Comparison of ENCODE assay signal across 10 cellular contexts in genomic region chr12:101490286-101490920, GRCh38. TPM values are rescaled to one million over a fixed set of nuclear protein-coding genes. Genes with fewer than 3 reads are reported as not detected.
DNase-seq lines count a peak whose midpoint lies in the region; ATAC-seq, FAIRE-seq and TF ChIP-seq lines count a peak whose summit lies in the region.
"Had no signal": no experiment of that assay in that cellular context is flagged by ENCODE, and none has a peak within 500 bp of the region (broad histone marks: within the 10 kb centered on the region; RNA-seq: fewer than 3 reads in every experiment).

No MANE protein-coding gene starts in this region.

- no peak for ATAC-seq in gastroesophageal sphincter

- DNase-seq in NCI-H524 (lab: John Stamatoyannopoulos, UW) (peak; percentile 3 to 54), NCI-H524 treated with DMSO at 0.1 percent for 48 hours (lab: John Stamatoyannopoulos, UW) (no peak), LoVo (ENCODE audit: low spot score) (peak; percentile 58), SKM-1 treated with dmso at 0.1 percent for 144 hours (lab: John Stamatoyannopoulos, UW; ENCODE audit: unreplicated experiment) (peak; percentile 15), kidney (no peak), GM19239 (ENCODE audit: insufficient read length, low spot score) (no peak), suprapubic skin (ENCODE audit: low spot score in 2 of 2) (no peak)

- TF ChIP-seq POLR2A in gastroesophageal sphincter (IDR thresholded peaks at IDR 0.05) (no peak), suprapubic skin (IDR thresholded peaks at IDR 0.05) (no peak)

- TF ChIP-seq CTCF in kidney (IDR thresholded peaks at IDR 0.05; ENCODE audit: borderline replicate concordance, extremely low read depth, insufficient read depth) (peak; percentile 48), gastroesophageal sphincter (IDR thresholded peaks at IDR 0.05) (peak in 2 of 4 experiments; percentile 26 to 27), suprapubic skin (IDR thresholded peaks at IDR 0.05) (peak in 1 of 2 donors; percentile 38)

- 3 to 18% methylated on average over 3 of the region's 3 CpGs for WGBS in gastroesophageal sphincter (ENCODE audit: low coverage in 1 of 2), 2 donors
- 11% methylated on average over 3 of the region's 3 CpGs for WGBS in suprapubic skin

- no peaks in the 10 kb centered on the region for H3K27me3 ChIP-seq in gastroesophageal sphincter
- H3K27me3 ChIP-seq in suprapubic skin: no peaks in the 10 kb centered on the region

- H3K4me1 ChIP-seq in kidney (ENCODE audit: control insufficient read depth in 1 of 2, insufficient read depth in 1 of 2, low read depth in 1 of 2, low read length in 2 of 2) (no peaks in the 10 kb centered on the region), gastroesophageal sphincter (peaks cover 0 to 4% (median 0%) of the 10 kb centered on the region in 3 donors), suprapubic skin (no peaks in the 10 kb centered on the region)

- no peak overlapping the region for H3K4me3 ChIP-seq in kidney (ENCODE audit: low read length in 2 of 2)
- no peak overlapping the region for H3K4me3 ChIP-seq in gastroesophageal sphincter
- H3K4me3 ChIP-seq in suprapubic skin: no peak overlapping the region

- no peaks in the 10 kb centered on the region for H3K9me3 ChIP-seq in kidney (ENCODE audit: control insufficient read depth in 1 of 2, low read length in 2 of 2)
- H3K9me3 ChIP-seq in gastroesophageal sphincter: no peaks in the 10 kb centered on the region
- no peaks in the 10 kb centered on the region for H3K9me3 ChIP-seq in suprapubic skin

- TF ChIP-seq EP300 in gastroesophageal sphincter (IDR thresholded peaks at IDR 0.05): no peak
- no peak for TF ChIP-seq EP300 in suprapubic skin (IDR thresholded peaks at IDR 0.05)

- no peak overlapping the region for H3K9ac ChIP-seq in kidney (ENCODE audit: low read length in 2 of 2)

- no peaks in the 10 kb centered on the region for H3K36me3 ChIP-seq in kidney (ENCODE audit: control insufficient read depth in 1 of 2, insufficient read depth in 2 of 2, low read length in 2 of 2)
- no peaks in the 10 kb centered on the region for H3K36me3 ChIP-seq in gastroesophageal sphincter
- no peaks in the 10 kb centered on the region for H3K36me3 ChIP-seq in suprapubic skin

- FAIRE-seq in kidney (lab: Jason Lieb, UNC) (no peak), GM19239 (lab: Jason Lieb, UNC) (no peak)

- intact Hi-C loops in kidney (cut with DNase I): no loop called here

- H3K27ac ChIP-seq in kidney (ENCODE audit: low read depth in 2 of 2, low read length in 2 of 2) (no peak overlapping the region), gastroesophageal sphincter (no peak overlapping the region), suprapubic skin (no peak overlapping the region)

RNA-seq across cellular contexts. Expression of gene SPIC, which starts 15.3 kb away (rescaled TPM):
- 0.44 TPM for total RNA-seq in kidney
- not detected for polyA plus RNA-seq in kidney (ENCODE audit: insufficient read depth, low read depth, low replicate concordance)
- total RNA-seq in gastroesophageal sphincter: not detected
- total RNA-seq in suprapubic skin: not detected
- total RNA-seq: T-helper 2 cell treated with Interferon-gamma antibody and Interleukin-4, amounts not matched to agents 100 ng/mL and 5 ng/mL, for 36 hours had no signal
- polyA plus RNA-seq: BJ had no signal

Comparison
In these comparisons a context has a peak if more than half of its experiments do, and no peak if none do; other contexts are left out.
1. DNase-seq: peak in NCI-H524 (2 of 2), LoVo (single experiment) and SKM-1 treated with dmso at 0.1 percent for 144 hours (single experiment); none in NCI-H524 treated with DMSO at 0.1 percent for 48 hours (single experiment), kidney (single experiment), GM19239 (single experiment) and suprapubic skin (0 of 2).